In genomic region chr11:83195176-83195531, GRCh38 we compare ENCODE assay signal across 8 cellular contexts. TPM values are rescaled to one million over a fixed set of nuclear protein-coding genes. Genes with fewer than 3 reads are reported as not detected.
DNase-seq lines count a peak whose midpoint lies in the region; ATAC-seq, FAIRE-seq and TF ChIP-seq lines count a peak whose summit lies in the region.

No MANE protein-coding gene starts in this region.

- H3K4me1 Mint-ChIP-seq in natural killer cell, result peaks cover 50 to 51% of the 10 kb centered on the region in 2 donors

- H3K27ac Mint-ChIP-seq in natural killer cell, result peak overlapping the region; percentile 98 to 100

- no peaks in the 10 kb centered on the region for H3K9me3 ChIP-seq in small intestine (ENCODE audit: control insufficient read depth, low read depth)

- intact Hi-C loops in natural killer cell (cut with micrococcal nuclease) (loop anchor here (2.0 kb wide), 1 partner anchor 90 kb away; no protein-coding TSS in a partner anchor), head of caudate nucleus (cut with DNase I) (loop anchor here (10.0 kb wide), 1 partner anchor 290 kb away; the partner anchor contains the start of genes DDIAS and PRCP)

- TF ChIP-seq CTCF in cardiac fibroblast (IDR thresholded peaks at IDR 0.05; ENCODE audit: low read depth, low read length) (no peak), natural killer cell (IDR thresholded peaks at IDR 0.05) (no peak)

- ATAC-seq in natural killer cell, result no peak
- ATAC-seq in HG03045 (IDR thresholded peaks at IDR 0.05; ENCODE audit: unreplicated experiment), result no peak

- peaks cover 0 to 2% of the 10 kb centered on the region in 2 donors for H3K36me3 ChIP-seq in small intestine (ENCODE audit: control insufficient read depth in 2 of 2, insufficient read depth in 2 of 2, low read length in 2 of 2)

- H3K9me3 Mint-ChIP-seq in natural killer cell, result no peaks in the 10 kb centered on the region

- 33 to 47% (median 42%) methylated on average over 6 of the region's 6 CpGs for WGBS in small intestine, 3 donors

- peak overlapping the region in 1 of 2 donors; percentile 97 for H3K27ac ChIP-seq in small intestine (ENCODE audit: low read depth in 1 of 2, low read length in 1 of 2)

- peak overlapping the region; percentile 71 to 78 for H3K4me3 ChIP-seq in cardiac fibroblast (replicated peaks in 1 of 2; ENCODE audit: low read depth in 2 of 2, low read length in 2 of 2)
- peak overlapping the region in 1 of 2 donors; percentile 78 for H3K4me3 ChIP-seq in small intestine (ENCODE audit: low read depth in 1 of 2, low read length in 2 of 2)

- H3K4me3 Mint-ChIP-seq in natural killer cell, result peak overlapping the region; percentile 100

- peaks cover 1 to 6% of the 10 kb centered on the region in 2 donors for H3K4me1 ChIP-seq in small intestine (ENCODE audit: control insufficient read depth in 2 of 2, insufficient read depth in 1 of 2, low read depth in 1 of 2, low read length in 1 of 2)

- H3K36me3 Mint-ChIP-seq in natural killer cell, result peaks cover 8% of the 10 kb centered on the region

- no peak for FAIRE-seq in small intestine (lab: Jason Lieb, UNC)

- no peaks in the 10 kb centered on the region for H3K27me3 ChIP-seq in small intestine (ENCODE audit: control insufficient read depth in 2 of 2, insufficient read depth in 2 of 2, low read length in 2 of 2)

- no peaks in the 10 kb centered on the region for H3K27me3 Mint-ChIP-seq in natural killer cell (ENCODE audit: low read depth in 2 of 2)

- DNase-seq in CD1c-positive myeloid dendritic cell (ENCODE audit: extremely low spot score) (peak; percentile 39), KG1 (lab: John Stamatoyannopoulos, UW) (peak; percentile 40), cardiac fibroblast (ENCODE audit: low read depth in 2 of 2) (no peak), natural killer cell (no peak), AG20443 (ENCODE audit: low spot score) (no peak), small intestine (no peak), head of caudate nucleus (no peak)

RNA-seq across cellular contexts. Expression of gene ANKRD42, which starts 1.6 kb away (rescaled TPM):
- total RNA-seq in natural killer cell, result 10 to 100 TPM; 10.4 to 13.3 (median 11.6) TPM
- polyA plus RNA-seq in small intestine, result 1 to 10 TPM; 4.3 to 5.4 (median 5.1) TPM

RNA-seq across cellular contexts. Expression of gene PCF11, which starts 38.2 kb away (rescaled TPM):
- total RNA-seq in natural killer cell, result 100 to 1,000 TPM; 161 to 190 (median 161) TPM
- polyA plus RNA-seq in small intestine, result 10 to 100 TPM; 13.8 to 23.0 (median 19.2) TPM

Comparison
In these comparisons a context has a peak if more than half of its experiments do, and no peak if none do; other contexts are left out.
1. DNase-seq: peak in CD1c-positive myeloid dendritic cell (single experiment) and KG1 (single experiment); none in cardiac fibroblast (0 of 2), natural killer cell (single experiment), AG20443 (single experiment), small intestine (single experiment) and head of caudate nucleus (0 of 42).